ENCODE assay signal across 29 cellular contexts in the genomic region with DNA sequence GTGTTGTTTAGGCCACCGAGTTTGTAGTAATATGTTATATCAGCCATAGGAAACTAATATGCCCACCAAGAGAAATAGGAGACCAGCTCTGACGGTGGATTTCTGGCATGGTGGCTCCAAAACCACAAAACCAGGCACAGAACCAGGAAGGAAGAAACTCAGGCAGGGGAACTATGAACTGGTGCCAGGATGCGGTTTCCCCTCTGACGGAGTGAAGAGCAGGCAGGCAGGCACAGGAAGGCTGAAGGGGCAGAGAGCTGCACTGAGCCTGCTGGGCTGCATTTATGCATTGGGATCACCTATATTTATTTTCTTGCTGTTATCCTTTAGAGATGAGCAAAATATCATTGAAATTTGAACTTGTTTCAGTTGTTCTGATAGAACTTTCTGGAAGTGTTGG.
DNase-seq lines count a peak whose midpoint lies in the region; ATAC-seq and TF ChIP-seq lines count a peak whose summit lies in the region.
"Had no signal": no experiment of that assay in that cellular context is flagged by ENCODE, and none has a peak within 500 bp of the region (broad histone marks: within the 10 kb centered on the region; RNA-seq: fewer than 3 reads in every experiment).

No MANE protein-coding gene starts in this region.

- no peaks in the 10 kb centered on the region for H3K9me3 ChIP-seq in CD8-positive, alpha-beta T cell (ENCODE audit: low read length)
- H3K9me3 ChIP-seq in right lobe of liver: no peaks in the 10 kb centered on the region
- H3K9me3 ChIP-seq: esophagus muscularis mucosa, testis, uterus had no signal

- TF ChIP-seq CTCF in CD8-positive, alpha-beta T cell (IDR thresholded peaks at IDR 0.05): no peak
- TF ChIP-seq CTCF in right lobe of liver (IDR thresholded peaks at IDR 0.05): no peak

- CTCF ChIA-PET in CD8-positive, alpha-beta T cell (lab: Charles Lee): interaction anchor here (0.6 to 1.3 kb wide), 2 partner anchors 13 to 1490 kb away, joined by 3 read pairs; no protein-coding TSS in a partner anchor

- H3K4me1 ChIP-seq in CD8-positive, alpha-beta T cell (ENCODE audit: insufficient read depth, low read length): peaks cover 16% of the 10 kb centered on the region
- no peaks in the 10 kb centered on the region for H3K4me1 ChIP-seq in right lobe of liver
- H3K4me1 ChIP-seq: esophagus muscularis mucosa, testis, uterus had no signal

- 27% methylated on average over 4 of the region's 4 CpGs for WGBS in right lobe of liver (ENCODE audit: insufficient coverage, low coverage, low lambda C conversion rate, missing lambda C conversion rate)

- H3K36me3 Mint-ChIP-seq in CD8-positive, alpha-beta T cell: no peaks in the 10 kb centered on the region
- H3K36me3 Mint-ChIP-seq: IgD-negative memory B cell; stimulated activated memory B cell treated with anti-CD40 and anti-IgM and Interleukin-4, amounts not matched to agents 10 μg/mL and 1 μg/mL and 100 μg/mL, for 72 hours had no signal

- no peaks in the 10 kb centered on the region for H3K9me3 Mint-ChIP-seq in CD8-positive, alpha-beta T cell
- H3K9me3 Mint-ChIP-seq: stimulated activated memory B cell treated with anti-CD40 and anti-IgM and Interleukin-4, amounts not matched to agents 10 μg/mL and 1 μg/mL and 100 μg/mL, for 72 hours had no signal

- intact Hi-C loops in CD8-positive, alpha-beta T cell (cut with DNase I, micrococcal nuclease): no loop called here
- intact Hi-C loops in right lobe of liver (cut with DNase I): no loop called here

- H3K4me3 Mint-ChIP-seq in CD8-positive, alpha-beta T cell: no peak overlapping the region
- H3K4me3 Mint-ChIP-seq: IgD-negative memory B cell; stimulated activated memory B cell treated with anti-CD40 and anti-IgM and Interleukin-4, amounts not matched to agents 10 μg/mL and 1 μg/mL and 100 μg/mL, for 72 hours had no signal

- H3K27ac Mint-ChIP-seq in CD8-positive, alpha-beta T cell: no peak overlapping the region
- H3K27ac Mint-ChIP-seq: IgD-negative memory B cell; stimulated activated memory B cell treated with anti-CD40 and anti-IgM and Interleukin-4, amounts not matched to agents 10 μg/mL and 1 μg/mL and 100 μg/mL, for 72 hours had no signal

- H3K27me3 Mint-ChIP-seq in CD8-positive, alpha-beta T cell (ENCODE audit: low read depth): peaks cover 2% of the 10 kb centered on the region

- ATAC-seq in CD8-positive, alpha-beta T cell: no peak
- ATAC-seq in right lobe of liver (no peak), HG03097 (IDR thresholded peaks at IDR 0.05; ENCODE audit: low FRiP score, unreplicated experiment) (no peak)
- ATAC-seq: Panc1; stimulated activated memory B cell treated with anti-CD40 and anti-IgM and Interleukin-4, amounts not matched to agents 10 μg/mL and 1 μg/mL and 100 μg/mL, for 72 hours had no signal

- H3K27ac ChIP-seq in CD8-positive, alpha-beta T cell (ENCODE audit: low read depth, low read length): no peak overlapping the region
- H3K27ac ChIP-seq in right lobe of liver: no peak overlapping the region
- H3K27ac ChIP-seq: coronary artery, esophagus muscularis mucosa, skin epidermis, testis, uterus had no signal

- DNase-seq in activated T-cell treated with anti-CD3 and anti-CD28 coated beads for 1 hour (ENCODE audit: low read depth): peak; percentile 3
- no peak for DNase-seq in activated T-cell treated with anti-CD3 and anti-CD28 coated beads for 4 hours
- DNase-seq in CD8-positive, alpha-beta T cell: peak in 4 of 7 experiments; percentile 15 to 55 (median 30)
- peak; percentile 80 for DNase-seq in RPMI7951 (ENCODE audit: low read depth)
- peak; percentile 2 for DNase-seq in central memory CD4-positive, alpha-beta T cell
- DNase-seq in activated CD8-positive, alpha-beta memory T cell treated with anti-CD3 and anti-CD28 coated beads, Interleukin-2, amount 50 U/mL, for 4 hours: no peak
- DNase-seq in right lobe of liver: no peak
- DNase-seq: activated CD4-positive, alpha-beta T cell treated with anti-CD3 and anti-CD28 coated beads for 4 hours; activated effector memory CD4-positive, alpha-beta T cell treated with anti-CD3 and anti-CD28 coated beads, Interleukin-2, amount 50 U/mL, for 16 hours; AML-193; amniotic stem cell; DMS53; foreskin melanocyte; HCEC 1CT; mesendoderm; MM.1S; NCI-H146; NCI-H510A; SIG-M5; stimulated activated CD4-positive, alpha-beta T cell treated with anti-CD3 and anti-CD28 coated beads, Interleukin-1b, Interleukin-23, amount 100 ng/mL, for 48 hours; testis; uterus had no signal

- no peak overlapping the region for H3K4me3 ChIP-seq in CD8-positive, alpha-beta T cell (ENCODE audit: low read depth, low read length)
- H3K4me3 ChIP-seq in right lobe of liver: no peak overlapping the region
- H3K4me3 ChIP-seq: coronary artery, esophagus muscularis mucosa, skin epidermis, testis, uterus had no signal

- POLR2A ChIA-PET in CD8-positive, alpha-beta T cell (lab: Charles Lee): interaction anchor here (1.0 kb wide), 1 partner anchor 688 kb away, joined by 3 read pairs; no protein-coding TSS in a partner anchor

- H3K27me3 ChIP-seq in CD8-positive, alpha-beta T cell (ENCODE audit: insufficient read depth, low read length): no peaks in the 10 kb centered on the region
- H3K27me3 ChIP-seq in right lobe of liver: no peaks in the 10 kb centered on the region
- H3K27me3 ChIP-seq: testis, uterus had no signal

- no peak for TF ChIP-seq POLR2A in right lobe of liver (IDR thresholded peaks at IDR 0.05)

- no peaks in the 10 kb centered on the region for H3K36me3 ChIP-seq in CD8-positive, alpha-beta T cell (ENCODE audit: insufficient read depth, low read length)
- no peaks in the 10 kb centered on the region for H3K36me3 ChIP-seq in right lobe of liver
- H3K36me3 ChIP-seq: esophagus muscularis mucosa, uterus had no signal

- H3K4me1 Mint-ChIP-seq in CD8-positive, alpha-beta T cell (ENCODE audit: low read depth): peaks cover 22% of the 10 kb centered on the region
- H3K4me1 Mint-ChIP-seq: IgD-negative memory B cell; stimulated activated memory B cell treated with anti-CD40 and anti-IgM and Interleukin-4, amounts not matched to agents 10 μg/mL and 1 μg/mL and 100 μg/mL, for 72 hours had no signal

Comparison
In these comparisons a context has a peak if more than half of its experiments do, and no peak if none do; other contexts are left out.
1. DNase-seq: peak in activated T-cell treated with anti-CD3 and anti-CD28 coated beads for 1 hour (single experiment), CD8-positive, alpha-beta T cell (4 of 7), RPMI7951 (single experiment) and central memory CD4-positive, alpha-beta T cell (single experiment); none in activated T-cell treated with anti-CD3 and anti-CD28 coated beads for 4 hours (single experiment), activated CD8-positive, alpha-beta memory T cell treated with anti-CD3 and anti-CD28 coated beads, Interleukin-2, amount 50 U/mL, for 4 hours (single experiment) and right lobe of liver (0 of 3).